Comparison of ENCODE assay signal across 12 cellular contexts in the genomic region with DNA sequence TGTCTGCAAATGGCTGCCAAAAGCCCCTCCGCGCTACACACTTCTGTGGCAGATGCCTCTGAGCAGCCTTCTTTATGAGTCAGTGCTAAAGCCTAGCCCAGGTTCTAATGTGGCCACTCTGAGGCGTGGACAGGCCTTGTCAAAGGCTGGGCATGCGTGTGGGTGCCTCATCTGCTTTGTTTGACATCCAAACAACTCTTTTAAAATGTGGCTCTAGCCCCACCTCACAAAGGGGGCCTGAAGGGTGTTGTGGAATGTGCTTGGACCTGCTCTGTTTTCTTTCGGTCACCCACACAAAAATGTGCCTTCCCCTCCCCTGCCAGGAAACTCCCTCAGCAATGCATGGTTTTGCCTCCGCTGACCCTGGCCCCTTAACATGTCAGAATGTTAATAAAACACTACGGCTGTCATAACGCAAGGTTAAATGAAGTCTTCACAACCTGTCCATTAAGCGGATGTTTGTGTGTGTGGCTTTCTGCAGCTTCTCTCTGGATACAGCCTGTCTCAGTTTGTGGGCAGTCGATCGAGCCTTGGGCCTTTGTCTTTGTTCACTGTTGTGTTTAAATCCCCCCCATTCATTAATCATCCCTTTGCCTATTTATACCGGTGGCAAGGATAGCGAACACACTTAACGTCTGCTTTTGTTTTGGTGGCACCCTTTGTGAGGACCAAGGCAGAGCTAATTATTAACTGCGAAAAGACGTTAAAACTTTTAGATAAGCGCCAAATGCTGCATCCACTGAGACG.
DNase-seq lines count a peak whose midpoint lies in the region; ATAC-seq and TF ChIP-seq lines count a peak whose summit lies in the region.
"Had no signal": no experiment of that assay in that cellular context is flagged by ENCODE, and none has a peak within 500 bp of the region (broad histone marks: within the 10 kb centered on the region; RNA-seq: fewer than 3 reads in every experiment).

No MANE protein-coding gene starts in this region.

- DNase-seq in H7, result peak; percentile 23
- peak in 1 of 2 donors; percentile 63 for DNase-seq in ascending aorta (ENCODE audit: low spot score in 2 of 2)
- DNase-seq in iPS-NIHi7 (ENCODE audit: extremely low spot score), result peak; percentile 79
- DNase-seq in prostate gland (ENCODE audit: low spot score), result peak; percentile 36
- DNase-seq in naive thymus-derived CD4-positive, alpha-beta T cell, result no peak
- no peak for DNase-seq in effector memory CD8-positive, alpha-beta T cell
- no peak for DNase-seq in NOMO-1 treated with dmso at 0.1 percent for 144 hours (lab: John Stamatoyannopoulos, UW; ENCODE audit: unreplicated experiment)
- no peak for DNase-seq in HPDE6-E6E7 (ENCODE audit: extremely low spot score)
- DNase-seq: CD8-positive, alpha-beta T cell; cortex of kidney had no signal

- intact Hi-C loops in ascending aorta (cut with DNase I) (no loop called here), prostate gland (cut with DNase I) (no loop called here)
- intact Hi-C loops in naive thymus-derived CD4-positive, alpha-beta T cell (cut with micrococcal nuclease), result no loop called here

- POLR2A ChIA-PET in naive thymus-derived CD4-positive, alpha-beta T cell (lab: Charles Lee), result no interaction called here

- H3K27me3 Mint-ChIP-seq in naive thymus-derived CD4-positive, alpha-beta T cell, result peaks cover 0 to 6% (median 0%) of the 10 kb centered on the region in 5 donors
- H3K27me3 Mint-ChIP-seq in effector memory CD8-positive, alpha-beta T cell, result no peaks in the 10 kb centered on the region
- H3K27me3 Mint-ChIP-seq: activated T-helper 17 cell treated with anti-CD3 and anti-CD28 coated beads, Interleukin-2, amount 50 U/mL, for 72 hours had no signal

- no peaks in the 10 kb centered on the region for H3K4me1 Mint-ChIP-seq in naive thymus-derived CD4-positive, alpha-beta T cell
- H3K4me1 Mint-ChIP-seq in effector memory CD8-positive, alpha-beta T cell (ENCODE audit: low read depth in 2 of 2), result no peaks in the 10 kb centered on the region
- H3K4me1 Mint-ChIP-seq: activated T-helper 17 cell treated with anti-CD3 and anti-CD28 coated beads, Interleukin-2, amount 50 U/mL, for 72 hours had no signal

- no peak for TF ChIP-seq POLR2A in prostate gland (IDR thresholded peaks at IDR 0.05)

- H3K4me1 ChIP-seq in ascending aorta (peaks cover 0 to 19% of the 10 kb centered on the region in 2 donors), prostate gland (replicated peaks) (no peaks in the 10 kb centered on the region)
- H3K4me1 ChIP-seq in naive thymus-derived CD4-positive, alpha-beta T cell (ENCODE audit: control insufficient read depth in 2 of 2, insufficient read depth in 2 of 2, low read length in 2 of 2), result no peaks in the 10 kb centered on the region

- peak overlapping the region; percentile 27 to 58 for H3K27ac ChIP-seq in ascending aorta
- H3K27ac ChIP-seq in prostate gland, result peak overlapping the region in 1 of 2 donors; percentile 8
- no peak overlapping the region for H3K27ac ChIP-seq in naive thymus-derived CD4-positive, alpha-beta T cell (ENCODE audit: low read depth, low read length)
- H3K27ac ChIP-seq: VCaP had no signal

- WGBS in prostate gland, result 50% methylated on average over 18 of the region's 18 CpGs

- H3K4me3 Mint-ChIP-seq in naive thymus-derived CD4-positive, alpha-beta T cell, result no peak overlapping the region
- no peak overlapping the region for H3K4me3 Mint-ChIP-seq in effector memory CD8-positive, alpha-beta T cell
- H3K4me3 Mint-ChIP-seq: activated T-helper 17 cell treated with anti-CD3 and anti-CD28 coated beads, Interleukin-2, amount 50 U/mL, for 72 hours; CD8-positive, alpha-beta T cell had no signal

- ATAC-seq in naive thymus-derived CD4-positive, alpha-beta T cell, result no peak
- no peak for ATAC-seq in effector memory CD8-positive, alpha-beta T cell (replicated peaks)
- ATAC-seq: activated T-helper 17 cell treated with anti-CD3 and anti-CD28 coated beads, Interleukin-2, amount 50 U/mL, for 72 hours; CD8-positive, alpha-beta T cell had no signal

- H3K27ac Mint-ChIP-seq in naive thymus-derived CD4-positive, alpha-beta T cell, result no peak overlapping the region
- H3K27ac Mint-ChIP-seq in effector memory CD8-positive, alpha-beta T cell, result no peak overlapping the region
- H3K27ac Mint-ChIP-seq: activated T-helper 17 cell treated with anti-CD3 and anti-CD28 coated beads, Interleukin-2, amount 50 U/mL, for 72 hours; CD8-positive, alpha-beta T cell had no signal

- no peaks in the 10 kb centered on the region for H3K9me3 ChIP-seq in ascending aorta
- no peaks in the 10 kb centered on the region for H3K9me3 ChIP-seq in prostate gland
- H3K9me3 ChIP-seq in naive thymus-derived CD4-positive, alpha-beta T cell (ENCODE audit: control insufficient read depth in 2 of 3, low read length in 3 of 3), result no peaks in the 10 kb centered on the region

- no peak for TF ChIP-seq CTCF in ascending aorta (IDR thresholded peaks at IDR 0.05)
- TF ChIP-seq CTCF in prostate gland (IDR thresholded peaks at IDR 0.05), result no peak

- CTCF ChIA-PET in naive thymus-derived CD4-positive, alpha-beta T cell (lab: Charles Lee), result no interaction called here

- no peak overlapping the region for H3K4me3 ChIP-seq in H7 (ENCODE audit: insufficient read depth, low read depth, low read length)
- H3K4me3 ChIP-seq in ascending aorta, result peak overlapping the region in 1 of 2 donors; percentile 15
- H3K4me3 ChIP-seq in prostate gland, result no peak overlapping the region
- no peak overlapping the region for H3K4me3 ChIP-seq in naive thymus-derived CD4-positive, alpha-beta T cell (ENCODE audit: low read length)

- peaks cover 0 to 5% (median 0%) of the 10 kb centered on the region in 5 donors for H3K36me3 Mint-ChIP-seq in naive thymus-derived CD4-positive, alpha-beta T cell
- no peaks in the 10 kb centered on the region for H3K36me3 Mint-ChIP-seq in effector memory CD8-positive, alpha-beta T cell (ENCODE audit: insufficient read depth)
- H3K36me3 Mint-ChIP-seq: CD8-positive, alpha-beta T cell had no signal

- peaks cover 1 to 23% (median 6%) of the 10 kb centered on the region in 11 donors for H3K9me3 Mint-ChIP-seq in naive thymus-derived CD4-positive, alpha-beta T cell
- peaks cover 7 to 8% of the 10 kb centered on the region in 2 donors for H3K9me3 Mint-ChIP-seq in effector memory CD8-positive, alpha-beta T cell
- H3K9me3 Mint-ChIP-seq: activated T-helper 17 cell treated with anti-CD3 and anti-CD28 coated beads, Interleukin-2, amount 50 U/mL, for 72 hours had no signal

- H3K27me3 ChIP-seq in H7 (ENCODE audit: control insufficient read depth, insufficient read depth, low read length) (no peaks in the 10 kb centered on the region), ascending aorta (no peaks in the 10 kb centered on the region), prostate gland (replicated peaks; ENCODE audit: insufficient read depth) (no peaks in the 10 kb centered on the region)
- no peaks in the 10 kb centered on the region for H3K27me3 ChIP-seq in naive thymus-derived CD4-positive, alpha-beta T cell (ENCODE audit: control insufficient read depth in 2 of 2, insufficient read depth in 2 of 2, low read length in 2 of 2)

- H3K36me3 ChIP-seq in H7 (replicated peaks; ENCODE audit: control insufficient read depth, insufficient read depth, low read length) (no peaks in the 10 kb centered on the region), ascending aorta (no peaks in the 10 kb centered on the region), prostate gland (no peaks in the 10 kb centered on the region)
- H3K36me3 ChIP-seq in naive thymus-derived CD4-positive, alpha-beta T cell (ENCODE audit: control insufficient read depth in 2 of 3, insufficient read depth in 3 of 3, low read length in 3 of 3), result no peaks in the 10 kb centered on the region

Comparison
In these comparisons a context has a peak if more than half of its experiments do, and no peak if none do; other contexts are left out.
1. DNase-seq: peak in H7 (single experiment), iPS-NIHi7 (single experiment) and prostate gland (single experiment); none in naive thymus-derived CD4-positive, alpha-beta T cell (0 of 9), effector memory CD8-positive, alpha-beta T cell (0 of 3), NOMO-1 treated with dmso at 0.1 percent for 144 hours (single experiment) and HPDE6-E6E7 (single experiment).